ENCODE assay signal across 16 cellular contexts in the genomic region with DNA sequence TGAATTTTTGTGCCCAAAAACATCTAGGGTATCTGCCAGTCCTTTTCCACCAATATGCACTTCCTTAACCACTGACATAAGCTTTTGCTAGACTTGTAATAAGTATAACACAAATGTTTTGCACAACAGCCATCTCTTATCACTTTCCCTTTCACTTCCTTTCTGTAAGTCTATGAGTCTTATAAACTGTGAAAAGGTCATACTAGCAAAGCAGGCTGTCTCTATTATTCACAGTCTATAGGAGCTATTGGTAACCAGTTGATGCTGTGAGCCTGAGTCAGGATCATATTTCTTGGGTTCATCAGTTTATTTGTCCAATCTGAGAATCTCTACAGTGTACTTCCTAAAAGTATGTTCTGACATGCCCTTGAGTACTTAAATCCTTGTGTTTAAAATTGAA.
A peak's percentile ranks its signal among the peaks of the same experiment; 100 is the strongest.
DNase-seq lines count a peak whose midpoint lies in the region; ATAC-seq and TF ChIP-seq lines count a peak whose summit lies in the region.
"Had no signal": no experiment of that assay in that cellular context is flagged by ENCODE, and none has a peak within 500 bp of the region (broad histone marks: within the 10 kb centered on the region; RNA-seq: fewer than 3 reads in every experiment).

No MANE protein-coding gene starts in this region.

- no peak for DNase-seq in activated T-cell treated with anti-CD3 and anti-CD28 coated beads, Interleukin-2, amount 50 U/mL, for 4 hours
- no peak for DNase-seq in activated T-cell treated with anti-CD3 and anti-CD28 coated beads, Interleukin-2, amount 50 U/mL, for 48 hours
- DNase-seq in MV-4-11 (lab: John Stamatoyannopoulos, UW) (peak; percentile 89), epithelial cell of esophagus (ENCODE audit: low read depth) (peak; percentile 56), NCI-H187 treated with DMSO at 0.1 percent for 48 hours (lab: John Stamatoyannopoulos, UW) (no peak), NCI-H1694 treated with DMSO at 0.1 percent for 48 hours (lab: John Stamatoyannopoulos, UW) (no peak), HUDEP-2 (lab: John Stamatoyannopoulos, UW; ENCODE audit: unreplicated experiment in 76 of 76) (no peak)
- DNase-seq: activated naive CD4-positive, alpha-beta T cell treated with Interleukin-2 at 50 U/mL for 16 hours; Calu3; heart right ventricle; NCI-H1694; NCI-H446 had no signal

- no peaks in the 10 kb centered on the region for H3K9me3 Mint-ChIP-seq in activated T-cell treated with anti-CD3 and anti-CD28 coated beads, Interleukin-2, amount 50 U/mL, for 4 hours
- peaks cover 4% of the 10 kb centered on the region for H3K9me3 Mint-ChIP-seq in stimulated activated memory B cell treated with anti-CD40 and anti-IgM and Interleukin-4, amounts not matched to agents 10 μg/mL and 1 μg/mL and 100 μg/mL, for 72 hours
- H3K9me3 Mint-ChIP-seq: mesothelial cell of epicardium had no signal

- no peaks in the 10 kb centered on the region for H3K27me3 Mint-ChIP-seq in activated T-cell treated with anti-CD3 and anti-CD28 coated beads, Interleukin-2, amount 50 U/mL, for 4 hours (ENCODE audit: low read depth)
- no peaks in the 10 kb centered on the region for H3K27me3 Mint-ChIP-seq in stimulated activated memory B cell treated with anti-CD40 and anti-IgM and Interleukin-4, amounts not matched to agents 10 μg/mL and 1 μg/mL and 100 μg/mL, for 72 hours

- TF ChIP-seq CTCF in epithelial cell of esophagus (IDR thresholded peaks at IDR 0.05; ENCODE audit: insufficient read depth, low read depth, low read length, missing control alignments) = no peak

- peak; percentile 63 to 69 for ATAC-seq in activated T-cell treated with anti-CD3 and anti-CD28 coated beads, Interleukin-2, amount 50 U/mL, for 4 hours
- peak; percentile 20 for ATAC-seq in stimulated activated memory B cell treated with anti-CD40 and anti-IgM and Interleukin-4, amounts not matched to agents 10 μg/mL and 1 μg/mL and 100 μg/mL, for 72 hours
- ATAC-seq: heart right ventricle, SK-N-SH treated with all-trans-retinoic acid at 6 μM for 48 hours had no signal

- peaks cover 8% of the 10 kb centered on the region for H3K4me1 Mint-ChIP-seq in activated T-cell treated with anti-CD3 and anti-CD28 coated beads, Interleukin-2, amount 50 U/mL, for 4 hours (ENCODE audit: low read depth)
- no peaks in the 10 kb centered on the region for H3K4me1 Mint-ChIP-seq in stimulated activated memory B cell treated with anti-CD40 and anti-IgM and Interleukin-4, amounts not matched to agents 10 μg/mL and 1 μg/mL and 100 μg/mL, for 72 hours

- H3K27ac Mint-ChIP-seq in stimulated activated memory B cell treated with anti-CD40 and anti-IgM and Interleukin-4, amounts not matched to agents 10 μg/mL and 1 μg/mL and 100 μg/mL, for 72 hours = no peak overlapping the region
- H3K27ac Mint-ChIP-seq: mesothelial cell of epicardium had no signal

- H3K4me3 Mint-ChIP-seq in activated T-cell treated with anti-CD3 and anti-CD28 coated beads, Interleukin-2, amount 50 U/mL, for 4 hours = no peak overlapping the region
- H3K4me3 Mint-ChIP-seq in stimulated activated memory B cell treated with anti-CD40 and anti-IgM and Interleukin-4, amounts not matched to agents 10 μg/mL and 1 μg/mL and 100 μg/mL, for 72 hours = no peak overlapping the region
- H3K4me3 Mint-ChIP-seq: mesothelial cell of epicardium had no signal

- no peaks in the 10 kb centered on the region for H3K36me3 Mint-ChIP-seq in activated T-cell treated with anti-CD3 and anti-CD28 coated beads, Interleukin-2, amount 50 U/mL, for 4 hours (ENCODE audit: insufficient read depth)
- no peaks in the 10 kb centered on the region for H3K36me3 Mint-ChIP-seq in stimulated activated memory B cell treated with anti-CD40 and anti-IgM and Interleukin-4, amounts not matched to agents 10 μg/mL and 1 μg/mL and 100 μg/mL, for 72 hours
- H3K36me3 Mint-ChIP-seq: mesothelial cell of epicardium had no signal

- H3K4me3 ChIP-seq in epithelial cell of esophagus (ENCODE audit: low read length) = no peak overlapping the region
- H3K4me3 ChIP-seq: heart right ventricle, right atrium auricular region had no signal

Comparison
In these comparisons a context has a peak if more than half of its experiments do, and no peak if none do; other contexts are left out.
1. DNase-seq: peak in MV-4-11 (single experiment) and epithelial cell of esophagus (single experiment); none in activated T-cell treated with anti-CD3 and anti-CD28 coated beads, Interleukin-2, amount 50 U/mL, for 4 hours (single experiment), activated T-cell treated with anti-CD3 and anti-CD28 coated beads, Interleukin-2, amount 50 U/mL, for 48 hours (0 of 2), NCI-H187 treated with DMSO at 0.1 percent for 48 hours (single experiment), NCI-H1694 treated with DMSO at 0.1 percent for 48 hours (single experiment) and HUDEP-2 (0 of 76).